In the genomic region with DNA sequence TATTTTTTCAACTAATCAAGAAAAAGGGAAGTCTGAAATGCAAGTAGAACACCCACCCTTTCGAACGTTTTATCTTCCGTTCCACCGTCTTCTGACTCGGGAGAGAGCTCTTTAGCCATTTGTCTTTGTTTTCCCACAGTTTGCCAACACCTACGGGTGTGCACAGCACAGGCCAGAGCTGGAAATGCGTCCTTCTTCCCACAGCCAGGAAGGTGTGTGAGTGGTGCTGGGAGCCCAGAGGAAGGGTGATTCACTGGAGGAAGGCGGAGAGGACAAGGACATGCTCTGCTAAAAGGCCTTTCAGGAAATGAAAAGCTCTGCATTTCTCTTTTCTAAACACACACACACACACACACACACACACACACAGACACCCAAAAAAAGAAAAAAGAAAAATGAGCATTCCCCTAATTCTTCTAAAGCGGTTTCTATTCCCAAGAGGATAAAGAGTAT, we compare ENCODE assay signal across 8 cellular contexts. TPM values are rescaled to one million over a fixed set of nuclear protein-coding genes. Genes with fewer than 3 reads are reported as not detected.
DNase-seq lines count a peak whose midpoint lies in the region; ATAC-seq and TF ChIP-seq lines count a peak whose summit lies in the region.

No MANE protein-coding gene starts in this region.

- H3K9me3 ChIP-seq in ascending aorta = no peaks in the 10 kb centered on the region

- no peak for TF ChIP-seq CTCF in ascending aorta (IDR thresholded peaks at IDR 0.05)

- intact Hi-C loops in ascending aorta (cut with DNase I) = loop anchor here (5.0 kb wide), 2 partner anchors 34 to 41 kb away; partner anchors contain the start of gene SRSF8
- intact Hi-C loops in left ventricle myocardium superior (cut with micrococcal nuclease) = no loop called here

- peak overlapping the region; percentile 74 to 81 for H3K27ac ChIP-seq in ascending aorta

- ATAC-seq in left ventricle myocardium superior (peak; percentile 84), HG03460 (IDR thresholded peaks at IDR 0.05; ENCODE audit: unreplicated experiment) (no peak), GM18505 (IDR thresholded peaks at IDR 0.05; ENCODE audit: unreplicated experiment) (no peak)

- no peak for TF ChIP-seq POLR2A in GM18505 (IDR thresholded peaks at IDR 0.05; ENCODE audit: borderline replicate concordance, extremely low read depth, insufficient read depth, insufficient read length)

- H3K4me3 ChIP-seq in GM08714 (ENCODE audit: low read length) (peak overlapping the region; percentile 1; the same call in 1 of the 2 replicates), ascending aorta (peak overlapping the region in 1 of 2 donors; percentile 17), skeletal muscle cell (ENCODE audit: low read depth, low read length) (no peak overlapping the region)

- peaks cover 17 to 26% of the 10 kb centered on the region in 2 donors for H3K4me1 ChIP-seq in ascending aorta

- H3K27me3 ChIP-seq in ascending aorta = no peaks in the 10 kb centered on the region

- peaks cover 0 to 12% of the 10 kb centered on the region in 2 donors for H3K36me3 ChIP-seq in ascending aorta

- DNase-seq in ascending aorta (ENCODE audit: low spot score in 2 of 2) (peak; percentile 12 to 78), left ventricle myocardium superior (peak; percentile 32), skeletal muscle cell (ENCODE audit: low read depth) (peak; percentile 75), NCI-H446 treated with DMSO at 0.1 percent for 48 hours (lab: John Stamatoyannopoulos, UW) (no peak), NCI-H526 (lab: John Stamatoyannopoulos, UW) (no peak)

RNA-seq across cellular contexts. Expression of gene ENDOD1, which starts 18.5 kb away (rescaled TPM):
- total RNA-seq in ascending aorta = 60.2 TPM
- total RNA-seq in left ventricle myocardium superior = 10.7 TPM

RNA-seq across cellular contexts. Expression of gene SRSF8, which starts 41.5 kb away (rescaled TPM):
- 42.0 TPM for total RNA-seq in ascending aorta
- total RNA-seq in left ventricle myocardium superior = 24.9 TPM

RNA-seq across cellular contexts. Expression of gene KDM4F, which starts 59.0 kb away (rescaled TPM):
- total RNA-seq in ascending aorta = not detected
- total RNA-seq in left ventricle myocardium superior = not detected

Comparison
In these comparisons a context has a peak if more than half of its experiments do, and no peak if none do; other contexts are left out.
1. DNase-seq: peak in ascending aorta (2 of 2), left ventricle myocardium superior (single experiment) and skeletal muscle cell (single experiment); none in NCI-H446 treated with DMSO at 0.1 percent for 48 hours (single experiment) and NCI-H526 (0 of 2).